1 cellular context compared by ENCODE assay signal in the genomic region with DNA sequence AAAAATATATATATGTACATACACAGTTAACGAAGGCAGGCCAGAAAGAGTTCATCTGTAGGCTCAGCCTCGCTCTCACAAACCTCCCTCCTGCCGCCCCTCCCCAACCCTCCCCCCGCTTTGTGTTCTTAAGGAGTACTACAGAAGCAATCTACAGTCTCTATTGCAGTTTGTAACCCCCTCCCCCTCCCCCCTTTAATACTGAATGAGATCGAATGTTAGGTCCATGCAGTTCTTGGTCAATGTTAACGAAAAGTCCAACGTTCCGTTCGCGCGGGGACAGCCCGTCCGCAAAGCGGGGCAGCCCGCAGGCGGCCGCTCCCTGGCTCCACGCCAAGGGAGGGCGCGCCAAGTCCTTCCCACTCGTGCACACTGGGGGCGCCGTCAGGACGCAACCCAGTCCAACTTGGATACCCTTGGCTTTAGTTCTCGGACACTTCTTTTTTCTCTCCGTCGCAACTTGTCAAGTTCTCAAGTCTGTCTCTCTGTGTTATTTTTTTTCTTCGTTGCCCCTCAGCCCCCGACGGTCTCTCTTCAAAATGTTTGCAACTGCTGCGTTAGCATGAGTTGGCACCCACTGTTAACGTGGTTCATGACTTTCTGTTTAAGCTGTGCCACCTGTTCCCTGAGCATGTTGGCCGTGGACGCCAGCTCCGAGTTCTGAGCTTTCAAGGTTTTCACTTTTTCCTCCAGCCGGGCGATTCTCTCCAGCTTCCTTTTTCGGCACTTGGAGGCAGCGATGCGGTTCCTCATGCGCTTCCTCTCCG.
TF ChIP-seq lines count a peak whose summit lies in the region.

No MANE protein-coding gene starts in this region.

TF ChIP-seq in IMR-90, 13 proteins besides CTCF, POLR2A, EP300 and RAD21:
- TF ChIP-seq RCOR1 (IDR thresholded peaks at IDR 0.05; ENCODE audit: insufficient replicate concordance, low read length) (no peak), MXI1 (IDR thresholded peaks at IDR 0.05; ENCODE audit: borderline replicate concordance, low read depth, low read length) (no peak; the same call in 1 of the 2 replicates), NFE2L2 (IDR thresholded peaks at IDR 0.05; ENCODE audit: low read depth, low read length) (no peak), FOS (IDR thresholded peaks at IDR 0.05; ENCODE audit: low read depth, low read length) (no peak), MAZ (IDR thresholded peaks at IDR 0.05; ENCODE audit: borderline replicate concordance, low read depth, low read length) (no peak; the same call in 1 of the 2 replicates), SMC3 (IDR thresholded peaks at IDR 0.05; ENCODE audit: low read depth, low read length) (peak; percentile 34; the same call in 1 of the 2 replicates), BHLHE40 (IDR thresholded peaks at IDR 0.05; ENCODE audit: low read depth, low read length) (peak; percentile 42; the same call in 1 of the 2 replicates), MAFK (IDR thresholded peaks at IDR 0.05; ENCODE audit: low read depth, low read length) (no peak), CHD1 (IDR thresholded peaks at IDR 0.05; ENCODE audit: low read depth, low read length) (peak; percentile 97), CEBPB (IDR thresholded peaks at IDR 0.05; ENCODE audit: low read depth, low read length) (no peak)
- TF ChIP-seq, protein P1, sequence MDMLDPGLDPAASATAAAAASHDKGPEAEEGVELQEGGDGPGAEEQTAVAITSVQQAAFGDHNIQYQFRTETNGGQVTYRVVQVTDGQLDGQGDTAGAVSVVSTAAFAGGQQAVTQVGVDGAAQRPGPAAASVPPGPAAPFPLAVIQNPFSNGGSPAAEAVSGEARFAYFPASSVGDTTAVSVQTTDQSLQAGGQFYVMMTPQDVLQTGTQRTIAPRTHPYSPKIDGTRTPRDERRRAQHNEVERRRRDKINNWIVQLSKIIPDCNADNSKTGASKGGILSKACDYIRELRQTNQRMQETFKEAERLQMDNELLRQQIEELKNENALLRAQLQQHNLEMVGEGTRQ (IDR thresholded peaks at IDR 0.05; ENCODE audit: low read depth, low read length): no peak
- TF ChIP-seq, protein P2, sequence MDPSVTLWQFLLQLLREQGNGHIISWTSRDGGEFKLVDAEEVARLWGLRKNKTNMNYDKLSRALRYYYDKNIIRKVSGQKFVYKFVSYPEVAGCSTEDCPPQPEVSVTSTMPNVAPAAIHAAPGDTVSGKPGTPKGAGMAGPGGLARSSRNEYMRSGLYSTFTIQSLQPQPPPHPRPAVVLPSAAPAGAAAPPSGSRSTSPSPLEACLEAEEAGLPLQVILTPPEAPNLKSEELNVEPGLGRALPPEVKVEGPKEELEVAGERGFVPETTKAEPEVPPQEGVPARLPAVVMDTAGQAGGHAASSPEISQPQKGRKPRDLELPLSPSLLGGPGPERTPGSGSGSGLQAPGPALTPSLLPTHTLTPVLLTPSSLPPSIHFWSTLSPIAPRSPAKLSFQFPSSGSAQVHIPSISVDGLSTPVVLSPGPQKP (IDR thresholded peaks at IDR 0.05; ENCODE audit: borderline replicate concordance, low read depth, low read length): no peak
